In genomic region chr10:130111848-130112180, GRCh38 we compare ENCODE assay signal across 7 cellular contexts. TPM values are rescaled to one million over a fixed set of nuclear protein-coding genes. Genes with fewer than 3 reads are reported as not detected.
DNase-seq lines count a peak whose midpoint lies in the region; ATAC-seq, FAIRE-seq and TF ChIP-seq lines count a peak whose summit lies in the region.

No MANE protein-coding gene starts in this region.

- TF ChIP-seq EP300 in stomach (IDR thresholded peaks at IDR 0.05): no peak

- no peak for DNase-seq in activated T-helper 1 cell treated with anti-CD3 and anti-CD28 coated beads, Interleukin-12 subunit alpha, Interleukin-12 subunit beta, Interleukin-2, Interleukin-4 antibody, amounts not matched to agents 30 ng/mL and 10 ng/mL and 1 ng/mL, durations not matched to agents 14 hours and 24 hours and 36 hours (ENCODE audit: low spot score)
- no peak for DNase-seq in stomach
- no peak for DNase-seq in frontal cortex (ENCODE audit: low spot score in 2 of 2)
- no peak for DNase-seq in cerebellar nuclear complex (lab: John Stamatoyannopoulos, UW)

- H3K27me3 ChIP-seq in HUES6 (ENCODE audit: control insufficient read depth, insufficient read depth, low read length) (no peaks in the 10 kb centered on the region), stomach (no peaks in the 10 kb centered on the region)

- WGBS in stomach, 5 donors: 73 to 82% (median 76%) methylated on average over 6 of the region's 6 CpGs

- ATAC-seq in HG02610 (IDR thresholded peaks at IDR 0.05; ENCODE audit: unreplicated experiment): no peak

- no peaks in the 10 kb centered on the region for H3K27me3 Mint-ChIP-seq in activated T-helper 1 cell treated with anti-CD3 and anti-CD28 coated beads, Interleukin-12 subunit alpha, Interleukin-12 subunit beta, Interleukin-2, Interleukin-4 antibody, amounts not matched to agents 30 ng/mL and 10 ng/mL and 1 ng/mL, durations not matched to agents 14 hours and 24 hours and 36 hours (ENCODE audit: insufficient read depth)

- no peak for TF ChIP-seq POLR2A in stomach (IDR thresholded peaks at IDR 0.05)

- no peak for TF ChIP-seq CTCF in stomach (IDR thresholded peaks at IDR 0.05)

- peaks cover 52% of the 10 kb centered on the region for H3K4me1 Mint-ChIP-seq in activated T-helper 1 cell treated with anti-CD3 and anti-CD28 coated beads, Interleukin-12 subunit alpha, Interleukin-12 subunit beta, Interleukin-2, Interleukin-4 antibody, amounts not matched to agents 30 ng/mL and 10 ng/mL and 1 ng/mL, durations not matched to agents 14 hours and 24 hours and 36 hours (ENCODE audit: low read depth)

- H3K27ac Mint-ChIP-seq in activated T-helper 1 cell treated with anti-CD3 and anti-CD28 coated beads, Interleukin-12 subunit alpha, Interleukin-12 subunit beta, Interleukin-2, Interleukin-4 antibody, amounts not matched to agents 30 ng/mL and 10 ng/mL and 1 ng/mL, durations not matched to agents 14 hours and 24 hours and 36 hours: peak overlapping the region; percentile 99

- peaks cover 11% of the 10 kb centered on the region for H3K36me3 Mint-ChIP-seq in activated T-helper 1 cell treated with anti-CD3 and anti-CD28 coated beads, Interleukin-12 subunit alpha, Interleukin-12 subunit beta, Interleukin-2, Interleukin-4 antibody, amounts not matched to agents 30 ng/mL and 10 ng/mL and 1 ng/mL, durations not matched to agents 14 hours and 24 hours and 36 hours (ENCODE audit: low read depth)

- no peaks in the 10 kb centered on the region for H3K36me3 ChIP-seq in HUES6 (ENCODE audit: control insufficient read depth, insufficient read depth, low read length)
- H3K36me3 ChIP-seq in stomach: no peaks in the 10 kb centered on the region

- H3K4me3 ChIP-seq in HUES6 (ENCODE audit: low read depth, low read length): peak overlapping the region; percentile 91
- H3K4me3 ChIP-seq in iPS-18c (ENCODE audit: insufficient read depth, low read depth, low read length): peak overlapping the region; percentile 60
- peak overlapping the region; percentile 68 to 91 (median 77) for H3K4me3 ChIP-seq in stomach

- H3K27ac ChIP-seq in HUES6 (ENCODE audit: low read depth, low read length) (no peak overlapping the region), stomach (peak overlapping the region; percentile 92 to 97 (median 96))

- intact Hi-C loops in activated T-helper 1 cell treated with anti-CD3 and anti-CD28 coated beads, Interleukin-12 subunit alpha, Interleukin-12 subunit beta, Interleukin-2, Interleukin-4 antibody, amounts not matched to agents 30 ng/mL and 10 ng/mL and 1 ng/mL, durations not matched to agents 14 hours and 24 hours and 36 hours (cut with micrococcal nuclease): loop anchor here (1.0 to 10.0 kb wide), 4 partner anchors 15 to 193 kb away; partner anchors contain the start of gene GLRX3
- intact Hi-C loops in stomach (cut with DNase I; ENCODE audit: low total_unique reads): loop anchor here (10.0 kb wide), 1 partner anchor 647 kb away; the partner anchor contains the start of gene MGMT

- H3K9ac ChIP-seq in HUES6 (ENCODE audit: low read length): no peak overlapping the region

- H3K9me3 ChIP-seq in HUES6 (ENCODE audit: control insufficient read depth, insufficient read depth, low read depth, low read length): peaks cover 22% of the 10 kb centered on the region
- no peaks in the 10 kb centered on the region for H3K9me3 ChIP-seq in iPS-18c (ENCODE audit: control insufficient read depth, insufficient read depth, low read length)
- H3K9me3 ChIP-seq in stomach: peaks cover 0 to under 1% (median under 1%) of the 10 kb centered on the region in 4 donors

- H3K4me1 ChIP-seq in HUES6 (ENCODE audit: control insufficient read depth, insufficient read depth, low read length) (peaks cover 12% of the 10 kb centered on the region), stomach (peaks cover 18 to 37% (median 30%) of the 10 kb centered on the region in 4 donors)

- peak overlapping the region; percentile 95 for H3K4me3 Mint-ChIP-seq in activated T-helper 1 cell treated with anti-CD3 and anti-CD28 coated beads, Interleukin-12 subunit alpha, Interleukin-12 subunit beta, Interleukin-2, Interleukin-4 antibody, amounts not matched to agents 30 ng/mL and 10 ng/mL and 1 ng/mL, durations not matched to agents 14 hours and 24 hours and 36 hours

- FAIRE-seq in frontal cortex (lab: Jason Lieb, UNC): no peak

- peaks cover 7% of the 10 kb centered on the region for H3K9me3 Mint-ChIP-seq in activated T-helper 1 cell treated with anti-CD3 and anti-CD28 coated beads, Interleukin-12 subunit alpha, Interleukin-12 subunit beta, Interleukin-2, Interleukin-4 antibody, amounts not matched to agents 30 ng/mL and 10 ng/mL and 1 ng/mL, durations not matched to agents 14 hours and 24 hours and 36 hours

RNA-seq across cellular contexts. Expression of gene C10orf143, which starts 1.2 kb away (rescaled TPM):
- total RNA-seq in activated T-helper 1 cell treated with anti-CD3 and anti-CD28 coated beads, Interleukin-12 subunit alpha, Interleukin-12 subunit beta, Interleukin-2, Interleukin-4 antibody, amounts not matched to agents 30 ng/mL and 10 ng/mL and 1 ng/mL, durations not matched to agents 14 hours and 24 hours and 36 hours: 3.3 and 3.6 TPM in 2 replicates
- total RNA-seq in stomach: 1 to 10 TPM in 2 of 5 donors, under 1 TPM in 1, not detected in 2; 0.29 to 1.5 (median 1.3) TPM
- 10 to 100 TPM in 1 of 3 donors, 1 to 10 TPM in 2; 5.3 to 11.6 (median 7.6) TPM for polyA plus RNA-seq in stomach
- total RNA-seq in frontal cortex: 0.41 TPM

RNA-seq across cellular contexts. Expression of gene GLRX3, which starts 24.4 kb away (rescaled TPM):
- 119 and 129 TPM in 2 replicates for total RNA-seq in activated T-helper 1 cell treated with anti-CD3 and anti-CD28 coated beads, Interleukin-12 subunit alpha, Interleukin-12 subunit beta, Interleukin-2, Interleukin-4 antibody, amounts not matched to agents 30 ng/mL and 10 ng/mL and 1 ng/mL, durations not matched to agents 14 hours and 24 hours and 36 hours
- 10 to 100 TPM in 4 of 5 donors, 1 to 10 TPM in 1; 1.2 to 80.5 (median 34.2) TPM for total RNA-seq in stomach
- polyA plus RNA-seq in stomach: 10 to 100 TPM; 59.9 to 80.2 (median 72.0) TPM
- 68.5 TPM for total RNA-seq in frontal cortex
